27 cellular contexts compared by ENCODE assay signal in genomic region chr11:47302853-47303252, GRCh38. TPM values are rescaled to one million over a fixed set of nuclear protein-coding genes. Genes with fewer than 3 reads are reported as not detected.
"Had no signal": no experiment of that assay in that cellular context is flagged by ENCODE, and none has a peak within 500 bp of the region (broad histone marks: within the 10 kb centered on the region; RNA-seq: fewer than 3 reads in every experiment).

No MANE protein-coding gene starts in this region.

- H3K27me3 Mint-ChIP-seq: activated naive CD4-positive, alpha-beta T cell treated with anti-CD3 and anti-CD28 coated beads, Interleukin-2, amount 10 ng/mL, durations not matched to agents 7 days and 5 days; effector memory CD8-positive, alpha-beta T cell; naive thymus-derived CD8-positive, alpha-beta T cell; stimulated activated naive B cell treated with anti-CD40 and anti-IgM and Interleukin-4, amounts not matched to agents 10 μg/mL and 1 μg/mL and 100 μg/mL, for 72 hours; type B pancreatic cell had no signal

- H3K27ac ChIP-seq: breast epithelium, colonic mucosa, dorsolateral prefrontal cortex, esophagus squamous epithelium, gastrocnemius medialis, left ventricle myocardium inferior, ovary, prostate gland, SJSA1, thoracic aorta had no signal

- FAIRE-seq: TTC549 had no signal

- H3K4me3 ChIP-seq: breast epithelium, colonic mucosa, dorsolateral prefrontal cortex, esophagus squamous epithelium, gastrocnemius medialis, left ventricle myocardium inferior, ovary, prostate gland, SJSA1, thoracic aorta had no signal

- H3K4me1 ChIP-seq: colonic mucosa, prostate gland, SJSA1 had no signal

- H3K4me1 Mint-ChIP-seq: mesothelial cell of epicardium, WTC11 had no signal

- H3K36me3 ChIP-seq: ovary had no signal

- ATAC-seq: effector memory CD8-positive, alpha-beta T cell; gastrocnemius medialis; naive thymus-derived CD8-positive, alpha-beta T cell; stimulated activated naive B cell treated with anti-CD40 and anti-IgM and Interleukin-4, amounts not matched to agents 10 μg/mL and 1 μg/mL and 100 μg/mL, for 72 hours; WTC11 had no signal

- H3K9me3 ChIP-seq: colonic mucosa, prostate gland had no signal

- DNase-seq: activated CD4-positive, alpha-beta T cell treated with anti-CD3 and anti-CD28 coated beads for 4 hours; activated CD8-positive, alpha-beta memory T cell treated with anti-CD3 and anti-CD28 coated beads, Interleukin-2, amount 50 U/mL, for 48 hours; activated naive CD4-positive, alpha-beta T cell treated with anti-CD3 and anti-CD28 coated beads, Interleukin-2, amount 10 ng/mL, durations not matched to agents 7 days and 5 days; amniotic stem cell; colonic mucosa; dorsolateral prefrontal cortex; effector memory CD8-positive, alpha-beta T cell; esophagus squamous epithelium; gastrocnemius medialis; hippocampal formation; left ventricle myocardium inferior; mammary epithelial cell; naive thymus-derived CD8-positive, alpha-beta T cell; ovary; stimulated activated CD4-positive, alpha-beta T cell treated with anti-CD3 and anti-CD28 coated beads, Interleukin-2, amount 100 ng/mL, for 48 hours; stimulated activated CD8-positive, alpha-beta memory T cell treated with anti-CD3 and anti-CD28 coated beads, Interleukin-4, amount 100 ng/mL, for 48 hours; stimulated activated naive B cell treated with anti-CD40 and anti-IgM and Interleukin-4, amounts not matched to agents 10 μg/mL and 1 μg/mL and 100 μg/mL, for 72 hours; T-helper 1 cell had no signal

- H3K4me3 Mint-ChIP-seq: activated naive CD4-positive, alpha-beta T cell treated with anti-CD3 and anti-CD28 coated beads, Interleukin-2, amount 10 ng/mL, durations not matched to agents 7 days and 5 days; effector memory CD8-positive, alpha-beta T cell; mesothelial cell of epicardium; naive thymus-derived CD8-positive, alpha-beta T cell; stimulated activated naive B cell treated with anti-CD40 and anti-IgM and Interleukin-4, amounts not matched to agents 10 μg/mL and 1 μg/mL and 100 μg/mL, for 72 hours; type B pancreatic cell; WTC11 had no signal

- H3K27ac Mint-ChIP-seq: activated naive CD4-positive, alpha-beta T cell treated with anti-CD3 and anti-CD28 coated beads, Interleukin-2, amount 10 ng/mL, durations not matched to agents 7 days and 5 days; effector memory CD8-positive, alpha-beta T cell; mesothelial cell of epicardium; stimulated activated naive B cell treated with anti-CD40 and anti-IgM and Interleukin-4, amounts not matched to agents 10 μg/mL and 1 μg/mL and 100 μg/mL, for 72 hours; type B pancreatic cell; WTC11 had no signal

RNA-seq across cellular contexts. Expression of gene MYBPC3, which starts 49.6 kb away (rescaled TPM):
- total RNA-seq: activated CD8-positive, alpha-beta memory T cell treated with anti-CD3 and anti-CD28 coated beads for 36 hours; mammary epithelial cell; mesothelial cell of epicardium; SJSA1; thoracic aorta had no signal
- polyA plus RNA-seq: mammary epithelial cell; naive thymus-derived CD8-positive, alpha-beta T cell had no signal
